In genomic region chr1:27527223-27527856, GRCh38 we compare ENCODE assay signal across 8 cellular contexts. TPM values are rescaled to one million over a fixed set of nuclear protein-coding genes. Genes with fewer than 3 reads are reported as not detected.
DNase-seq lines count a peak whose midpoint lies in the region; ATAC-seq and TF ChIP-seq lines count a peak whose summit lies in the region.

No MANE protein-coding gene starts in this region.

- H3K9me3 ChIP-seq in neutrophil, result no peaks in the 10 kb centered on the region

- intact Hi-C loops in activated CD4-positive, alpha-beta T cell treated with anti-CD3 and anti-CD28 coated beads for 36 hours (cut with DNase I, micrococcal nuclease), result loop anchor here in 1 of 2 experiments (5.0 kb wide), 1 partner anchor 80 kb away; no protein-coding TSS in a partner anchor

- peak; percentile 75 for DNase-seq in GM10248 (ENCODE audit: extremely low spot score)
- peak; percentile 69 for DNase-seq in NCI-H2029 treated with DMSO at 0.1 percent for 48 hours (lab: John Stamatoyannopoulos, UW)
- DNase-seq in activated CD4-positive, alpha-beta T cell treated with anti-CD3 and anti-CD28 coated beads for 36 hours, result peak; percentile 66
- DNase-seq in fibroblast of peridontal ligament (ENCODE audit: extremely low read depth), result peak; percentile 64
- DNase-seq in HuH-7.5 (ENCODE audit: low spot score), result no peak
- no peak for DNase-seq in MV-4-11 (lab: John Stamatoyannopoulos, UW)

- H3K36me3 ChIP-seq in neutrophil, result no peaks in the 10 kb centered on the region

- peaks cover 6% of the 10 kb centered on the region for H3K36me3 Mint-ChIP-seq in activated CD4-positive, alpha-beta T cell treated with anti-CD3 and anti-CD28 coated beads for 36 hours (ENCODE audit: low read depth)

- peaks cover 52% of the 10 kb centered on the region for H3K4me1 Mint-ChIP-seq in activated CD4-positive, alpha-beta T cell treated with anti-CD3 and anti-CD28 coated beads for 36 hours

- POLR2A ChIA-PET in GM10248 (lab: Yijun Ruan, JAX), result no interaction called here
- POLR2A ChIA-PET in activated CD4-positive, alpha-beta T cell treated with anti-CD3 and anti-CD28 coated beads for 36 hours (lab: Charles Lee), result interaction anchor here (0.6 kb wide), 1 partner anchor 39 kb away, joined by 6 read pairs; no protein-coding TSS in a partner anchor

- H3K4me1 ChIP-seq in neutrophil (ENCODE audit: control insufficient read depth in 1 of 2, insufficient read depth in 1 of 2, low read depth in 1 of 2, low read length in 1 of 2), result peaks cover 37 to 38% of the 10 kb centered on the region in 2 experiments

- no peaks in the 10 kb centered on the region for H3K9me3 Mint-ChIP-seq in activated CD4-positive, alpha-beta T cell treated with anti-CD3 and anti-CD28 coated beads for 36 hours (ENCODE audit: low read depth)

- no peak for ATAC-seq in activated CD4-positive, alpha-beta T cell treated with anti-CD3 and anti-CD28 coated beads for 36 hours
- ATAC-seq in HG02610 (IDR thresholded peaks at IDR 0.05; ENCODE audit: unreplicated experiment), result no peak

- no peaks in the 10 kb centered on the region for H3K27me3 Mint-ChIP-seq in activated CD4-positive, alpha-beta T cell treated with anti-CD3 and anti-CD28 coated beads for 36 hours

- TF ChIP-seq CTCF in GM10248 (IDR thresholded peaks at IDR 0.05; ENCODE audit: control extremely low read depth, extremely low read depth, low read depth, missing control alignments) (no peak), neutrophil (IDR thresholded peaks at IDR 0.05) (no peak)

- peak overlapping the region; percentile 45 to 54 for H3K4me3 ChIP-seq in neutrophil (ENCODE audit: low read depth in 1 of 2, low read length in 1 of 2)

- peak overlapping the region; percentile 63 for H3K4me3 Mint-ChIP-seq in activated CD4-positive, alpha-beta T cell treated with anti-CD3 and anti-CD28 coated beads for 36 hours

- CTCF ChIA-PET in GM10248 (lab: Yijun Ruan, JAX), result interaction anchor here (1.0 to 5.8 kb wide), 4 partner anchors 11 to 156 kb away, joined by 3 to 39 read pairs (median 3); no protein-coding TSS in a partner anchor
- CTCF ChIA-PET in activated CD4-positive, alpha-beta T cell treated with anti-CD3 and anti-CD28 coated beads for 36 hours (lab: Charles Lee), result interaction anchor here (1.0 to 2.1 kb wide), 3 partner anchors 29 to 195 kb away, joined by 4 to 9 read pairs (median 5); no protein-coding TSS in a partner anchor

- H3K27me3 ChIP-seq in neutrophil, result peaks cover 38% of the 10 kb centered on the region

- no peak overlapping the region for H3K27ac Mint-ChIP-seq in activated CD4-positive, alpha-beta T cell treated with anti-CD3 and anti-CD28 coated beads for 36 hours

- no peak overlapping the region for H3K27ac ChIP-seq in neutrophil

RNA-seq across cellular contexts. Expression of gene WASF2, which starts 37.4 kb away (rescaled TPM):
- total RNA-seq in activated CD4-positive, alpha-beta T cell treated with anti-CD3 and anti-CD28 coated beads for 36 hours, result 100 to 1,000 TPM; 104 to 132 TPM

Comparison
In these comparisons a context has a peak if more than half of its experiments do, and no peak if none do; other contexts are left out.
1. DNase-seq: peak in GM10248 (single experiment), NCI-H2029 treated with DMSO at 0.1 percent for 48 hours (single experiment), activated CD4-positive, alpha-beta T cell treated with anti-CD3 and anti-CD28 coated beads for 36 hours (single experiment) and fibroblast of peridontal ligament (single experiment); none in HuH-7.5 (single experiment) and MV-4-11 (single experiment).